Comparison of ENCODE assay signal across 24 cellular contexts in genomic region chr7:142240546-142240945, GRCh38.
"Had no signal": no experiment of that assay in that cellular context is flagged by ENCODE, and none has a peak within 500 bp of the region (broad histone marks: within the 10 kb centered on the region; RNA-seq: fewer than 3 reads in every experiment).

No MANE protein-coding gene starts in this region.

- H3K4me3 ChIP-seq: PC-9, Peyer's patch, SJCRH30 had no signal

- DNase-seq: IMR-90, Karpas-422, KG1, MM.1S, NCI-H1048, NCI-H1105, NCI-H1417, NCI-H1436 treated with DMSO at 0.1 percent for 48 hours, NCI-H1694, NCI-H187 treated with DMSO at 0.1 percent for 48 hours, NCI-H2029 treated with DMSO at 0.1 percent for 48 hours, NCI-H2171 treated with DMSO at 0.1 percent for 48 hours, NCI-H524 treated with DMSO at 0.1 percent for 48 hours, NCI-H69, NCI-H774, OCI-M1, PC-9, Peyer's patch, SHP77 treated with DMSO at 0.1 percent for 48 hours, SJCRH30, T-helper 1 cell, T-helper 17 cell had no signal

- ATAC-seq: Right ventricle myocardium inferior, SK-N-SH treated with all-trans-retinoic acid at 6 μM for 48 hours, T-helper 17 cell had no signal
